8 cellular contexts compared by ENCODE assay signal in the genomic region with DNA sequence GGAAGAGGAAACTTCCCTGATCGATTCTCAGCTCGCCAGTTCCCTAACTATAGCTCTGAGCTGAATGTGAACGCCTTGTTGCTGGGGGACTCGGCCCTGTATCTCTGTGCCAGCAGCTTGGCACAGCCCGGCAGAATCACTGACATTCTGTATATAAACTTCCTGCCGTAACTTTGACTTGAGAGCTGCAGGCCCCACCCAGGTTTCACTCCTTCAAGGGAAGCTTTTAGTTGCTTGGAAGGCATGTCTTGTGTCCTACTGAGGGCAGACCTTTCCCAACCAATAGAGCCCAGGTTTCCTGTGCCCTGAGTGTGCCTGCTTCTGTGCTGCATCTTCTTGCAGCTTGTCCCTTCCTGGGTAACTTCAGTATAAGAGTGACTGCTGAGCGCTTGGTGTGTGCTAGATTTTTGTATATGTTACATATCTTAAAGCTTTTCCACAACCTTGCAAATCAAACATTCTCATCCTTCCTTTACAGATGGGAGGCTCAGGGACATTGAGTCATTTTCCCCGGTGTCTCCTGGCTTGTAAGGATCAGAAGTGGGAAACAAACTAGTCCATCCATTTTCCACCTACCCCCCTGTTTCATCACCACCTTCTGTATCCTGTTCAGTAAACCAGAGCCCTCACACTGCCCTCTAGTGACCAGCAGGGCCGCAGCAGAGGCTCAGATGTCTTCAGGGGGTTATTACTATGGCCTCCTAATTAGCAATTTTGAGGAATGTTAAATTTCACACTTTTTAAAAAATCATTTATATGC.
A peak's percentile ranks its signal among the peaks of the same experiment; 100 is the strongest.
DNase-seq lines count a peak whose midpoint lies in the region; TF ChIP-seq lines count a peak whose summit lies in the region.

No MANE protein-coding gene starts in this region.

- intact Hi-C loops in esophagus squamous epithelium (cut with DNase I): no loop called here

- no peak overlapping the region for H2AFZ ChIP-seq in osteoblast (ENCODE audit: low read length)

- H4K20me1 ChIP-seq in osteoblast (ENCODE audit: insufficient read depth, low read length): no peaks in the 10 kb centered on the region

- H3K4me3 ChIP-seq in esophagus squamous epithelium (no peak overlapping the region), osteoblast (ENCODE audit: insufficient read depth, low read length) (no peak overlapping the region)

- H3K36me3 ChIP-seq in esophagus squamous epithelium (no peaks in the 10 kb centered on the region), osteoblast (ENCODE audit: insufficient read depth, low read length) (no peaks in the 10 kb centered on the region)

- no peaks in the 10 kb centered on the region for H3K79me2 ChIP-seq in osteoblast (ENCODE audit: insufficient read depth, low read length)

- WGBS in esophagus squamous epithelium, 2 donors: 43 to 44% methylated on average over 7 to 8 of the region's 9 CpGs

- DNase-seq in NCI-H748 (lab: John Stamatoyannopoulos, UW; ENCODE audit: unreplicated experiment) (peak; percentile 40), NCI-H748 treated with DMSO at 0.1 percent for 48 hours (lab: John Stamatoyannopoulos, UW) (no peak), HCEC 1CT (peak; percentile 73), NCI-H226 (peak; percentile 36), activated T-cell treated with anti-CD3 and anti-CD28 coated beads for 1 hour (ENCODE audit: low read depth) (peak; percentile 43), esophagus squamous epithelium (lab: John Stamatoyannopoulos, UW) (no peak), osteoblast (ENCODE audit: insufficient read length, low spot score, missing footprints) (peak; percentile 70), NCI-H2227 (lab: John Stamatoyannopoulos, UW; ENCODE audit: unreplicated experiment) (no peak)

- H3K27ac ChIP-seq in esophagus squamous epithelium (no peak overlapping the region), osteoblast (ENCODE audit: low read depth, low read length) (no peak overlapping the region)

- no peak for TF ChIP-seq POLR2A in esophagus squamous epithelium (IDR thresholded peaks at IDR 0.05)

- no peak overlapping the region for H3K4me2 ChIP-seq in osteoblast (ENCODE audit: insufficient read depth, low read length)

- H3K27me3 ChIP-seq in esophagus squamous epithelium: no peaks in the 10 kb centered on the region
- no peaks in the 10 kb centered on the region for H3K27me3 ChIP-seq in osteoblast (ENCODE audit: insufficient read depth, low read length)

- H3K9me3 ChIP-seq in esophagus squamous epithelium (no peaks in the 10 kb centered on the region), osteoblast (ENCODE audit: low read depth, low read length) (no peaks in the 10 kb centered on the region)

- H3K4me1 ChIP-seq in esophagus squamous epithelium (no peaks in the 10 kb centered on the region), osteoblast (ENCODE audit: insufficient read depth, low read length) (peaks cover 12% of the 10 kb centered on the region)

- TF ChIP-seq CTCF in esophagus squamous epithelium (IDR thresholded peaks at IDR 0.05) (peak in 5 of 6 experiments; percentile 41 to 57 (median 50)), osteoblast (IDR thresholded peaks at IDR 0.05; ENCODE audit: extremely low read depth, low read depth, low read length) (peak; percentile 99)

Comparison
In these comparisons a context has a peak if more than half of its experiments do, and no peak if none do; other contexts are left out.
1. DNase-seq: peak in NCI-H748 (single experiment), HCEC 1CT (single experiment), NCI-H226 (single experiment), activated T-cell treated with anti-CD3 and anti-CD28 coated beads for 1 hour (single experiment) and osteoblast (single experiment); none in NCI-H748 treated with DMSO at 0.1 percent for 48 hours (single experiment), esophagus squamous epithelium (single experiment) and NCI-H2227 (single experiment).